In the genomic region with DNA sequence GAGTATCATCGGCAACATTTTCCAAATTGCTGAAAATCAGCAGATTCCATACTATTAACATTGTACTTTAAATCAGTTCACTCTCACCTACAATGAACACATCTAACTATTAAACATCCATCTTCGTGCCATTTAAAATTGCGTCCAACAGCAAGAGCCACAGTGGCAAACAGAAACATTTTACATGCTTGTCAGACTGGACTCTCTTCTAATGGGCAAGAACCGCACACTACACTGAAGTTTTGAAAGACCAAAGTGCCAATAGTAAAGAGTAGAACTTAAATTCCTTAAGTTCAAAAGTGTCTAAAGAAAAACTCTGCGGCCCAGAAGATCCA, we compare ENCODE assay signal across 7 cellular contexts. TPM values are rescaled to one million over a fixed set of nuclear protein-coding genes. Genes with fewer than 3 reads are reported as not detected.
A peak's percentile ranks its signal among the peaks of the same experiment; 100 is the strongest.
DNase-seq lines count a peak whose midpoint lies in the region; ATAC-seq and TF ChIP-seq lines count a peak whose summit lies in the region.

No MANE protein-coding gene starts in this region.

- H3K4me1 Mint-ChIP-seq in activated naive CD8-positive, alpha-beta T cell treated with anti-CD3 and anti-CD28 coated beads, Interleukin-2, amount 50 U/mL, for 24 hours, result peaks cover 52% of the 10 kb centered on the region

- H3K4me3 Mint-ChIP-seq in activated naive CD8-positive, alpha-beta T cell treated with anti-CD3 and anti-CD28 coated beads, Interleukin-2, amount 50 U/mL, for 24 hours, result peak overlapping the region; percentile 99

- WGBS in HUES64, result under 1% methylated on average over 5 of the region's 5 CpGs

- peaks cover 13% of the 10 kb centered on the region; the same call in 1 of the 2 replicates for H3K4me1 ChIP-seq in HUES64 (ENCODE audit: insufficient read depth, low read length)
- H3K4me1 ChIP-seq in subcutaneous abdominal adipose tissue (ENCODE audit: control insufficient read depth in 5 of 5, insufficient read depth in 5 of 5, low read length in 5 of 5), result peaks cover 6 to 68% (median 51%) of the 10 kb centered on the region in 5 donors

- peak overlapping the region; percentile 99 for H3K27ac Mint-ChIP-seq in activated naive CD8-positive, alpha-beta T cell treated with anti-CD3 and anti-CD28 coated beads, Interleukin-2, amount 50 U/mL, for 24 hours

- H3K27me3 ChIP-seq in HUES64 (ENCODE audit: insufficient read depth, low read length) (no peaks in the 10 kb centered on the region), kidney epithelial cell (ENCODE audit: control insufficient read depth, insufficient read depth, low read length) (no peaks in the 10 kb centered on the region), subcutaneous abdominal adipose tissue (ENCODE audit: control insufficient read depth in 5 of 5, insufficient read depth in 4 of 5, low read length in 5 of 5) (no peaks in the 10 kb centered on the region)

- H3K36me3 Mint-ChIP-seq in activated naive CD8-positive, alpha-beta T cell treated with anti-CD3 and anti-CD28 coated beads, Interleukin-2, amount 50 U/mL, for 24 hours (ENCODE audit: low read depth), result peaks cover 90% of the 10 kb centered on the region

- H3K36me3 ChIP-seq in HUES64 (ENCODE audit: insufficient read depth, low read length) (peaks cover 85% of the 10 kb centered on the region), kidney epithelial cell (ENCODE audit: control insufficient read depth, insufficient read depth, low read length) (peaks cover 4% of the 10 kb centered on the region), subcutaneous abdominal adipose tissue (ENCODE audit: control insufficient read depth in 5 of 5, insufficient read depth in 5 of 5, low read length in 5 of 5) (peaks cover 30 to 60% (median 51%) of the 10 kb centered on the region in 5 donors)

- H3K9me3 ChIP-seq in HUES64 (ENCODE audit: insufficient read depth, low read depth, low read length) (no peaks in the 10 kb centered on the region), subcutaneous abdominal adipose tissue (ENCODE audit: control insufficient read depth in 5 of 5, low read length in 5 of 5) (no peaks in the 10 kb centered on the region)

- H3K27ac ChIP-seq in HUES64 (ENCODE audit: low read depth, low read length) (peak overlapping the region; percentile 89), subcutaneous abdominal adipose tissue (ENCODE audit: low read depth, low read length) (peak overlapping the region; percentile 79)

- no peaks in the 10 kb centered on the region for H3K9me3 Mint-ChIP-seq in activated naive CD8-positive, alpha-beta T cell treated with anti-CD3 and anti-CD28 coated beads, Interleukin-2, amount 50 U/mL, for 24 hours

- no peaks in the 10 kb centered on the region for H3K27me3 Mint-ChIP-seq in activated naive CD8-positive, alpha-beta T cell treated with anti-CD3 and anti-CD28 coated beads, Interleukin-2, amount 50 U/mL, for 24 hours

- no peak for ATAC-seq in activated naive CD8-positive, alpha-beta T cell treated with anti-CD3 and anti-CD28 coated beads, Interleukin-2, amount 50 U/mL, for 24 hours

- H3K9ac ChIP-seq in HUES64 (ENCODE audit: low read depth, low read length), result peak overlapping the region; percentile 99
- peak overlapping the region; percentile 94 to 100 (median 98) for H3K9ac ChIP-seq in subcutaneous abdominal adipose tissue (ENCODE audit: low read length in 5 of 5)

- no peak for DNase-seq in activated naive CD8-positive, alpha-beta T cell treated with anti-CD3 and anti-CD28 coated beads, Interleukin-2, amount 50 U/mL, for 24 hours
- DNase-seq in kidney epithelial cell (ENCODE audit: low read depth) (no peak), NCI-H69 (lab: John Stamatoyannopoulos, UW) (no peak), germinal center (ENCODE audit: low spot score) (no peak)
- no peak for DNase-seq in stimulated activated CD4-positive, alpha-beta T cell treated with anti-CD3 and anti-CD28 coated beads, Interleukin-12 subunit alpha, Interleukin-12 subunit beta, amount 100 ng/mL, for 4 hours

- H3K4me3 ChIP-seq in HUES64 (ENCODE audit: low read length) (peak overlapping the region; percentile 97), kidney epithelial cell (ENCODE audit: low read depth, low read length) (peak overlapping the region; percentile 90), subcutaneous abdominal adipose tissue (ENCODE audit: low read depth in 1 of 5, low read length in 5 of 5) (peak overlapping the region; percentile 95 to 99 (median 97))

- TF ChIP-seq CTCF in kidney epithelial cell (IDR thresholded peaks at IDR 0.05; ENCODE audit: insufficient read depth, low read length, poor library complexity, severe bottlenecking), result no peak

RNA-seq across cellular contexts. Expression of gene RPS15A, which starts 0.7 kb away (rescaled TPM):
- 1,849 TPM for polyA plus RNA-seq in HUES64 (2013, experiment 1 of 2)
- polyA plus RNA-seq in HUES64 (2013, experiment 2 of 2), result 1,867 TPM
- total RNA-seq in kidney epithelial cell, result 3,107 and 3,956 TPM in 2 replicates

RNA-seq across cellular contexts. Expression of gene ARL6IP1, which starts 11.9 kb away (rescaled TPM):
- 172 TPM for polyA plus RNA-seq in HUES64 (2013, experiment 1 of 2)
- 178 TPM for polyA plus RNA-seq in HUES64 (2013, experiment 2 of 2)
- 267 and 290 TPM in 2 replicates for total RNA-seq in kidney epithelial cell
